Comparison of ENCODE assay signal across 1 cellular context in the genomic region with DNA sequence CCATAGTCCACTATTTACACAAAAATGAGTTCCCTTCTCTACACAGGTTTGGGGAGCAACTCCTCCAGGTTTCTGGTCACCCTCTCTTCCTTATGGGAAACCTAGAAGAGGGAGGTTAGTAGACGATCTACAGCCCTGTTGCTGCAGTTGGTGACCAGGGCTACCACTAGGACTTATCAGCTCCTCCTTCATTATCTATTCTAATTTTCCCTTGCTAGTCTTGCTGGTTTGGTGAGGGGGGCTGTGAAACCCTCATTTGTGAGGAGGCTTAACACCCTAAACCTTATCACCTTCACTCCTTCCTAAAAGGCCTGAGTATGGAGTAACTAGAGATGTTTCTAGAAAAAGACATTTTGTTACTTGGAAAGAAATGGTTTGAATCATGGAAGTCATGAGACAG.
TF ChIP-seq lines count a peak whose summit lies in the region.

No MANE protein-coding gene starts in this region.

TF ChIP-seq in GM12878, 131 proteins besides CTCF, POLR2A, EP300 and RAD21:
- TF ChIP-seq CREM (IDR thresholded peaks at IDR 0.05; ENCODE audit: low read depth), result no peak
- TF ChIP-seq MEF2A (IDR thresholded peaks at IDR 0.05; ENCODE audit: insufficient read depth, low read depth, low read length), result no peak
- TF ChIP-seq PML (IDR thresholded peaks at IDR 0.05; ENCODE audit: low read length), result no peak
- TF ChIP-seq CBX5 (IDR thresholded peaks at IDR 0.05; ENCODE audit: low read depth), result no peak
- no peak for TF ChIP-seq ZNF217 (IDR thresholded peaks at IDR 0.05)
- no peak for TF ChIP-seq RAD51 (IDR thresholded peaks at IDR 0.05)
- no peak for TF ChIP-seq SMAD1 (IDR thresholded peaks at IDR 0.05; ENCODE audit: low read depth, partially characterized antibody)
- no peak for TF ChIP-seq CEBPB (IDR thresholded peaks at IDR 0.05; ENCODE audit: borderline replicate concordance in 1 of 2, low read depth in 2 of 2, low read length in 2 of 2)
- no peak for TF ChIP-seq RCOR1 (conservative IDR thresholded peaks at IDR 0.05; ENCODE audit: low read depth, low read length)
